8 cellular contexts compared by ENCODE assay signal in the genomic region with DNA sequence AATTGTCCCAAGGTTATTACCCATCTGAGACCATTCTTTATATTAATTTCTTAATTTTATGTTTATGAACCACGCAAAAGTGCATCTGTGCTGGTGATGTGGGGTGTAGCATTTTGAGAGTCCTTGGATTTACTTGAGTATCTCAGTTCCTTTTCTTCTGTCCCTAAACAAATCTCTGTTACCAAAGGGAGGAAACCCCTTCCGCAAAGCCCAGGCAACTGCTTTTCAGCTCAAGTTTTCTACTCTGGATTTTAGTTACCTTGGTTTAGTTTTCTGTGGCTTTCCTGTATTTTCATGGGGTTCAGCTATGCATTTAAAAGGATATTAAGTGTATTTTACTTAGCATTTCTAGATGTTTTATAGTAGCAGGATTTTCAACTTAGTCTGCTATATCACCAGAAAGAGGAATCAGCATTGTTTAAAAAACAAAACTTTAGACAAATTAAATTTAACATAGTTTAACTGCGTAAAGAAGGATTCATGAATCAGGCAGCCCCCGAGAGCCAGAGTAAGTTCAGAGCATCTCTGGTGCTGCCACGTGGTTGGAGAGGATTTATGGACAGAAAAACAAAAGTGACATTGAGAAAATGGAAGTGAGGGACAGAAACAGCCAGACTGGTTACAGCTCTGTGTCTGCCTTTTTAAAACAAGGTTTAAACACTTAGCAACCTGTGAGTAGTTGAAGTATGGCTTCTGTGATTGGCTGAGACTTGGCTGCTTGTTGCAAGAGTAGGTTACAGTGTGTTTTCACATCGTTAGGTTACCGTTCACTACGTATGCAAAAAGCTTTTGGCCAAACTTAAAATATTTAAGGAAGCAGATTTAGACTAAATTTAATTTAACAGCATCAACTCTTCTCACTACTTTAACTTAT. TPM values are rescaled to one million over a fixed set of nuclear protein-coding genes. Genes with fewer than 3 reads are reported as not detected.
A peak's percentile ranks its signal among the peaks of the same experiment; 100 is the strongest.
DNase-seq lines count a peak whose midpoint lies in the region; ATAC-seq lines count a peak whose summit lies in the region.

No MANE protein-coding gene starts in this region.

- H3K27ac Mint-ChIP-seq in naive thymus-derived CD8-positive, alpha-beta T cell = peak overlapping the region in 1 of 10 donors; percentile 26

- POLR2A ChIA-PET in naive thymus-derived CD8-positive, alpha-beta T cell (lab: Charles Lee) = interaction anchor here (0.5 kb wide), 1 partner anchor 707 kb away, joined by 4 read pairs; no protein-coding TSS in a partner anchor

- DNase-seq in Right ventricle myocardium superior = no peak
- DNase-seq in cardiac septum (ENCODE audit: low spot score) = no peak
- peak; percentile 51 for DNase-seq in NCI-H2029 (lab: John Stamatoyannopoulos, UW)
- peak; percentile 43 to 88 for DNase-seq in T47D (ENCODE audit: low read depth in 1 of 2, low spot score in 1 of 2)
- DNase-seq in naive thymus-derived CD8-positive, alpha-beta T cell = peak in 6 of 10 donors; percentile 19 to 66 (median 42)
- no peak for DNase-seq in activated CD4-positive, alpha-beta T cell treated with anti-CD3 and anti-CD28 coated beads, Interleukin-2, amount 50 U/mL, for 4 hours
- DNase-seq in posterior vena cava (ENCODE audit: low spot score) = no peak

- no peaks in the 10 kb centered on the region for H3K9me3 Mint-ChIP-seq in naive thymus-derived CD8-positive, alpha-beta T cell

- no peaks in the 10 kb centered on the region for H3K36me3 Mint-ChIP-seq in naive thymus-derived CD8-positive, alpha-beta T cell

- H3K4me1 Mint-ChIP-seq in naive thymus-derived CD8-positive, alpha-beta T cell = peaks cover 0 to 18% (median under 1%) of the 10 kb centered on the region in 4 donors

- no peak overlapping the region for H3K4me3 Mint-ChIP-seq in naive thymus-derived CD8-positive, alpha-beta T cell

- intact Hi-C loops in Right ventricle myocardium superior (cut with DNase I) = no loop called here
- intact Hi-C loops in cardiac septum (cut with DNase I) = loop anchor here (5.0 kb wide), 1 partner anchor 38 kb away; no protein-coding TSS in a partner anchor
- intact Hi-C loops in posterior vena cava (cut with DNase I) = no loop called here

- ATAC-seq in Right ventricle myocardium superior (ENCODE audit: poor library complexity) = peak; percentile 42
- peak; percentile 72 for ATAC-seq in HG02610 (IDR thresholded peaks at IDR 0.05; ENCODE audit: unreplicated experiment)
- peak; percentile 86 to 97 for ATAC-seq in naive thymus-derived CD8-positive, alpha-beta T cell

- in situ Hi-C loops in T47D (cut with HindIII; ENCODE audit: low pct_unique_long_range_greater_than_20kb, low sequenced_read_pairs) = no loop called here

- peaks cover 8 to 47% (median 21%) of the 10 kb centered on the region in 5 donors for H3K27me3 Mint-ChIP-seq in naive thymus-derived CD8-positive, alpha-beta T cell

RNA-seq across cellular contexts. Expression of gene ADM, which starts 9.6 kb away (rescaled TPM):
- 10.3 TPM for total RNA-seq in Right ventricle myocardium superior
- 5.3 TPM for total RNA-seq in cardiac septum
- under 1 TPM; 0.77 to 0.91 TPM for total RNA-seq in naive thymus-derived CD8-positive, alpha-beta T cell
- under 1 TPM in 1 of 3 donors, not detected in 2; 0.15 TPM for polyA plus RNA-seq in naive thymus-derived CD8-positive, alpha-beta T cell
- total RNA-seq in posterior vena cava = 10 to 100 TPM; 36.5 to 52.2 TPM

RNA-seq across cellular contexts. Expression of gene SBF2, which starts 20.4 kb away (rescaled TPM):
- 18.3 TPM for total RNA-seq in Right ventricle myocardium superior
- 27.9 TPM for total RNA-seq in cardiac septum
- 10 to 100 TPM; 14.2 to 14.6 TPM for total RNA-seq in naive thymus-derived CD8-positive, alpha-beta T cell
- 1 to 10 TPM; 2.0 to 4.9 (median 4.1) TPM for polyA plus RNA-seq in naive thymus-derived CD8-positive, alpha-beta T cell
- total RNA-seq in posterior vena cava = 10 to 100 TPM; 53.4 to 58.9 TPM

Comparison
In these comparisons a context has a peak if more than half of its experiments do, and no peak if none do; other contexts are left out.
1. DNase-seq: peak in NCI-H2029 (single experiment), T47D (2 of 2) and naive thymus-derived CD8-positive, alpha-beta T cell (6 of 10); none in Right ventricle myocardium superior (single experiment), cardiac septum (single experiment), activated CD4-positive, alpha-beta T cell treated with anti-CD3 and anti-CD28 coated beads, Interleukin-2, amount 50 U/mL, for 4 hours (0 of 2) and posterior vena cava (single experiment).
2. Peak in every context shown above with its lines, with median percentiles within 50 percentile points of each other: ATAC-seq.